23 cellular contexts compared by ENCODE assay signal in the genomic region with DNA sequence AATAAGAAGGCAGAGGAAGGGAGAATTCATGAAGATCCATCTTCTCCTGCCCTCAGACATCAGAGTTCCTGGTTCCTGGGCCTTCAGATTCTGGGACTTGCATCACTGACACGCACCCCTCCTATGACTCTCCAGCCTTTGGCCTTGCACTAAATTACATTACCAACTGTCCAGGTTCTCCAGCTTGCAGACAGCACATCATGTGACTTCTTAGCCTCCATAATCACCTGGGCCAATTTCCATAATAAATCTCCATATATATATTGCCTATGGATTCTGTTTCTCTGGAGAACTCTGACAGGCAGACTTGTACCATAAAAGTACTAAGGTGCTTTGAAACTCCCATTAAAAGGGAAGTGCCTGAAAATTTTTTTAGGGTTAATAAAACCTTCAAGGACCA. TPM values are rescaled to one million over a fixed set of nuclear protein-coding genes. Genes with fewer than 3 reads are reported as not detected.
DNase-seq lines count a peak whose midpoint lies in the region; ATAC-seq and TF ChIP-seq lines count a peak whose summit lies in the region.
"Had no signal": no experiment of that assay in that cellular context is flagged by ENCODE, and none has a peak within 500 bp of the region (broad histone marks: within the 10 kb centered on the region; RNA-seq: fewer than 3 reads in every experiment).

No MANE protein-coding gene starts in this region.

- DNase-seq in activated naive CD8-positive, alpha-beta T cell treated with anti-CD3 and anti-CD28 coated beads for 36 hours = no peak
- DNase-seq in left colon = no peak
- peak; percentile 37 to 49 for DNase-seq in vagina (ENCODE audit: extremely low spot score in 2 of 2)
- DNase-seq in midbrain (lab: John Stamatoyannopoulos, UW) = no peak
- no peak for DNase-seq in activated CD4-positive, CD25-positive, alpha-beta regulatory T cell (lab: John Stamatoyannopoulos, UW)
- DNase-seq: ACHN; AML-193; BE2C; CD8-positive, alpha-beta T cell; DMS 273 treated with DMSO at 0.1 percent for 48 hours; DMS79; EL; GDM1; H9 had no signal

- no peaks in the 10 kb centered on the region for H3K27me3 ChIP-seq in vagina
- H3K27me3 ChIP-seq: BE2C; BLaER1 treated with 17β-estradiol and CSF1 and Interleukin-3, amounts not matched to agents 10 nM and 100 nM had no signal

- ATAC-seq in activated T-helper 17 cell treated with anti-CD3 and anti-CD28 coated beads, Interleukin-2, amount 50 U/mL, for 72 hours (replicated peaks) = no peak
- ATAC-seq in left colon = peak; percentile 89
- no peak for ATAC-seq in GM18858 (IDR thresholded peaks at IDR 0.05; ENCODE audit: unreplicated experiment)
- ATAC-seq: CD8-positive, alpha-beta T cell; GM12878; GM23338; HCT116 had no signal

- no peak overlapping the region for H3K27ac ChIP-seq in vagina
- H3K27ac ChIP-seq: 22Rv1; BLaER1 treated with 17β-estradiol and CSF1 and Interleukin-3, amounts not matched to agents 10 nM and 100 nM had no signal

- H3K4me1 Mint-ChIP-seq in activated naive CD8-positive, alpha-beta T cell (ENCODE audit: low read depth) = peaks cover 24% of the 10 kb centered on the region
- H3K4me1 Mint-ChIP-seq in activated naive CD8-positive, alpha-beta T cell treated with anti-CD3 and anti-CD28 coated beads for 36 hours = peaks cover 20% of the 10 kb centered on the region
- peaks cover 30% of the 10 kb centered on the region for H3K4me1 Mint-ChIP-seq in activated T-helper 17 cell treated with anti-CD3 and anti-CD28 coated beads, Interleukin-2, amount 50 U/mL, for 72 hours
- H3K4me1 Mint-ChIP-seq: CD14-positive monocyte had no signal

- H3K9me3 ChIP-seq in vagina = no peaks in the 10 kb centered on the region
- H3K9me3 ChIP-seq: BE2C had no signal

- no peak for TF ChIP-seq POLR2A in vagina (IDR thresholded peaks at IDR 0.05)

- no peak overlapping the region for H3K4me3 ChIP-seq in vagina
- H3K4me3 ChIP-seq: BLaER1 treated with 17β-estradiol and CSF1 and Interleukin-3, amounts not matched to agents 10 nM and 100 nM; GM12878; GM23338 had no signal

- H3K4me1 ChIP-seq in vagina = no peaks in the 10 kb centered on the region
- H3K4me1 ChIP-seq: BE2C; BLaER1 treated with 17β-estradiol and CSF1 and Interleukin-3, amounts not matched to agents 10 nM and 100 nM had no signal

- H3K36me3 ChIP-seq in vagina = no peaks in the 10 kb centered on the region
- H3K36me3 ChIP-seq: BE2C had no signal

- H3K27ac Mint-ChIP-seq in activated naive CD8-positive, alpha-beta T cell = peak overlapping the region; percentile 28
- no peak overlapping the region for H3K27ac Mint-ChIP-seq in activated naive CD8-positive, alpha-beta T cell treated with anti-CD3 and anti-CD28 coated beads for 36 hours
- peak overlapping the region; percentile 2 for H3K27ac Mint-ChIP-seq in activated T-helper 17 cell treated with anti-CD3 and anti-CD28 coated beads, Interleukin-2, amount 50 U/mL, for 72 hours
- H3K27ac Mint-ChIP-seq: GM23338, H9 had no signal

- H3K36me3 Mint-ChIP-seq in activated naive CD8-positive, alpha-beta T cell = peaks cover 27% of the 10 kb centered on the region
- peaks cover 65% of the 10 kb centered on the region for H3K36me3 Mint-ChIP-seq in activated naive CD8-positive, alpha-beta T cell treated with anti-CD3 and anti-CD28 coated beads for 36 hours
- H3K36me3 Mint-ChIP-seq in activated T-helper 17 cell treated with anti-CD3 and anti-CD28 coated beads, Interleukin-2, amount 50 U/mL, for 72 hours (ENCODE audit: low read depth) = peaks cover 74% of the 10 kb centered on the region

- H3K27me3 Mint-ChIP-seq in activated naive CD8-positive, alpha-beta T cell = no peaks in the 10 kb centered on the region
- no peaks in the 10 kb centered on the region for H3K27me3 Mint-ChIP-seq in activated naive CD8-positive, alpha-beta T cell treated with anti-CD3 and anti-CD28 coated beads for 36 hours
- H3K27me3 Mint-ChIP-seq in activated T-helper 17 cell treated with anti-CD3 and anti-CD28 coated beads, Interleukin-2, amount 50 U/mL, for 72 hours = no peaks in the 10 kb centered on the region

- H3K9me3 Mint-ChIP-seq in activated naive CD8-positive, alpha-beta T cell (ENCODE audit: low read depth) = no peaks in the 10 kb centered on the region
- peaks cover 1% of the 10 kb centered on the region for H3K9me3 Mint-ChIP-seq in activated naive CD8-positive, alpha-beta T cell treated with anti-CD3 and anti-CD28 coated beads for 36 hours
- no peaks in the 10 kb centered on the region for H3K9me3 Mint-ChIP-seq in activated T-helper 17 cell treated with anti-CD3 and anti-CD28 coated beads, Interleukin-2, amount 50 U/mL, for 72 hours

- intact Hi-C loops in left colon (cut with DNase I, micrococcal nuclease) = no loop called here
- intact Hi-C loops in vagina (cut with DNase I) = no loop called here

- no peak overlapping the region for H3K4me3 Mint-ChIP-seq in activated naive CD8-positive, alpha-beta T cell
- H3K4me3 Mint-ChIP-seq in activated naive CD8-positive, alpha-beta T cell treated with anti-CD3 and anti-CD28 coated beads for 36 hours = no peak overlapping the region
- no peak overlapping the region for H3K4me3 Mint-ChIP-seq in activated T-helper 17 cell treated with anti-CD3 and anti-CD28 coated beads, Interleukin-2, amount 50 U/mL, for 72 hours
- H3K4me3 Mint-ChIP-seq: CD14-positive monocyte; CD8-positive, alpha-beta T cell; GM23338; H9 had no signal

- TF ChIP-seq CTCF in vagina (IDR thresholded peaks at IDR 0.05) = no peak

RNA-seq across cellular contexts. Expression of a gene that starts 23.2 kb away (rescaled TPM):
- total RNA-seq in activated naive CD8-positive, alpha-beta T cell treated with anti-CD3 and anti-CD28 coated beads for 36 hours = 10 to 100 TPM; 56.7 to 59.5 TPM
- total RNA-seq in activated T-helper 17 cell treated with anti-CD3 and anti-CD28 coated beads, Interleukin-2, amount 50 U/mL, for 72 hours = 10 to 100 TPM; 56.1 to 87.8 TPM
- total RNA-seq in left colon (10 to 100 TPM; 79.7 to 87.5 TPM), vagina (50.3 TPM)

Comparison
In these comparisons a context has a peak if more than half of its experiments do, and no peak if none do; other contexts are left out.
1. DNase-seq: peak in vagina (2 of 2); none in activated naive CD8-positive, alpha-beta T cell treated with anti-CD3 and anti-CD28 coated beads for 36 hours (single experiment), left colon (0 of 2), midbrain (single experiment) and activated CD4-positive, CD25-positive, alpha-beta regulatory T cell (0 of 4).